22 cellular contexts compared by ENCODE assay signal in genomic region chr20:916825-917224, GRCh38. TPM values are rescaled to one million over a fixed set of nuclear protein-coding genes. Genes with fewer than 3 reads are reported as not detected.
"Had no signal": no experiment of that assay in that cellular context is flagged by ENCODE, and none has a peak within 500 bp of the region (broad histone marks: within the 10 kb centered on the region; RNA-seq: fewer than 3 reads in every experiment).

No MANE protein-coding gene starts in this region.

- DNase-seq: activated CD4-positive, alpha-beta T cell treated with anti-CD3 and anti-CD28 coated beads for 1 hour; activated CD8-positive, alpha-beta memory T cell treated with anti-CD3 and anti-CD28 coated beads, Interleukin-2, amount 10 ng/mL, durations not matched to agents 7 days and 5 days; activated naive CD8-positive, alpha-beta T cell treated with anti-CD3 and anti-CD28 coated beads for 36 hours; amygdala; hippocampal formation; left ventricle myocardium inferior; mammary epithelial cell; sigmoid colon; stimulated activated CD4-positive, alpha-beta T cell treated with anti-CD3 and anti-CD28 coated beads, Interleukin-4, amount 100 ng/mL, for 24 hours; stomach; T-helper 2 cell had no signal

- H3K27ac Mint-ChIP-seq: activated CD8-positive, alpha-beta memory T cell treated with anti-CD3 and anti-CD28 coated beads, Interleukin-2, amount 10 ng/mL, durations not matched to agents 7 days and 5 days; activated naive CD8-positive, alpha-beta T cell treated with anti-CD3 and anti-CD28 coated beads for 36 hours; stimulated activated effector memory CD8-positive, alpha-beta T cell treated with anti-CD3 and anti-CD28 coated beads, Interleukin-12 subunit alpha, Interleukin-12 subunit beta, amount 100 ng/mL, for 72 hours; type B pancreatic cell had no signal

- H3K4me1 ChIP-seq: sigmoid colon, stomach had no signal

- H3K27me3 Mint-ChIP-seq: activated naive CD8-positive, alpha-beta T cell treated with anti-CD3 and anti-CD28 coated beads for 36 hours had no signal

- H3K4me3 Mint-ChIP-seq: activated CD8-positive, alpha-beta memory T cell treated with anti-CD3 and anti-CD28 coated beads, Interleukin-2, amount 10 ng/mL, durations not matched to agents 7 days and 5 days; activated naive CD8-positive, alpha-beta T cell treated with anti-CD3 and anti-CD28 coated beads for 36 hours; stimulated activated effector memory CD8-positive, alpha-beta T cell treated with anti-CD3 and anti-CD28 coated beads, Interleukin-12 subunit alpha, Interleukin-12 subunit beta, amount 100 ng/mL, for 72 hours; type B pancreatic cell had no signal

- H3K4me3 ChIP-seq: cardiac muscle cell, left ventricle myocardium inferior, ovary, sigmoid colon, stomach had no signal

- H3K9me3 Mint-ChIP-seq: activated naive CD8-positive, alpha-beta T cell treated with anti-CD3 and anti-CD28 coated beads for 36 hours; stimulated activated effector memory CD8-positive, alpha-beta T cell treated with anti-CD3 and anti-CD28 coated beads, Interleukin-12 subunit alpha, Interleukin-12 subunit beta, amount 100 ng/mL, for 72 hours; type B pancreatic cell had no signal

- H3K27me3 ChIP-seq: cardiac muscle cell, ovary had no signal

- H3K36me3 Mint-ChIP-seq: activated CD8-positive, alpha-beta memory T cell treated with anti-CD3 and anti-CD28 coated beads, Interleukin-2, amount 10 ng/mL, durations not matched to agents 7 days and 5 days; activated naive CD8-positive, alpha-beta T cell treated with anti-CD3 and anti-CD28 coated beads for 36 hours; stimulated activated effector memory CD8-positive, alpha-beta T cell treated with anti-CD3 and anti-CD28 coated beads, Interleukin-12 subunit alpha, Interleukin-12 subunit beta, amount 100 ng/mL, for 72 hours; type B pancreatic cell had no signal

- H3K4me1 Mint-ChIP-seq: activated CD8-positive, alpha-beta memory T cell treated with anti-CD3 and anti-CD28 coated beads, Interleukin-2, amount 10 ng/mL, durations not matched to agents 7 days and 5 days; activated naive CD8-positive, alpha-beta T cell treated with anti-CD3 and anti-CD28 coated beads for 36 hours had no signal

- H3K9me3 ChIP-seq: left ventricle myocardium inferior, ovary, sigmoid colon, stomach had no signal

- H3K27ac ChIP-seq: epithelial cell of prostate, left ventricle myocardium inferior, ovary, sigmoid colon, stomach, VCaP had no signal

- ATAC-seq: activated CD8-positive, alpha-beta memory T cell treated with anti-CD3 and anti-CD28 coated beads, Interleukin-2, amount 10 ng/mL, durations not matched to agents 7 days and 5 days; stimulated activated effector memory CD8-positive, alpha-beta T cell treated with anti-CD3 and anti-CD28 coated beads, Interleukin-12 subunit alpha, Interleukin-12 subunit beta, amount 100 ng/mL, for 72 hours had no signal

RNA-seq across cellular contexts. Expression of gene ANGPT4, which starts 0.7 kb away (rescaled TPM):
- total RNA-seq: activated CD8-positive, alpha-beta memory T cell treated with anti-CD3 and anti-CD28 coated beads, Interleukin-2, amount 10 ng/mL, durations not matched to agents 7 days and 5 days; activated naive CD8-positive, alpha-beta T cell treated with anti-CD3 and anti-CD28 coated beads for 36 hours; dermis microvascular lymphatic vessel endothelial cell; kidney epithelial cell; mononuclear cell; pulmonary artery endothelial cell; temporal lobe had no signal
